ENCODE assay signal across 9 cellular contexts in genomic region chr19:50475736-50476223, GRCh38. TPM values are rescaled to one million over a fixed set of nuclear protein-coding genes. Genes with fewer than 3 reads are reported as not detected.
DNase-seq lines count a peak whose midpoint lies in the region; ATAC-seq, FAIRE-seq and TF ChIP-seq lines count a peak whose summit lies in the region.
"Had no signal": no experiment of that assay in that cellular context is flagged by ENCODE, and none has a peak within 500 bp of the region (broad histone marks: within the 10 kb centered on the region; RNA-seq: fewer than 3 reads in every experiment).

No MANE protein-coding gene starts in this region.

- H3K36me3 ChIP-seq in GM12878 (ENCODE audit: control insufficient read depth in 2 of 2, insufficient read depth in 2 of 2, low read length in 1 of 2) (peaks cover 9 to 11% of the 10 kb centered on the region in 2 experiments; a peak in 2 of 4 replicates), muscle layer of colon (ENCODE audit: insufficient read depth, low read length) (peaks cover 19% of the 10 kb centered on the region), WERI-Rb-1 (no peaks in the 10 kb centered on the region), small intestine (ENCODE audit: control insufficient read depth in 2 of 2, insufficient read depth in 2 of 2, low read length in 2 of 2) (peaks cover 0 to 4% of the 10 kb centered on the region in 2 donors)

- peak overlapping the region; percentile 51 for H2AFZ ChIP-seq in GM12878 (ENCODE audit: control insufficient read depth, low read depth, low read length)

- FAIRE-seq in GM12878 (lab: Jason Lieb, UNC) (no peak), small intestine (lab: Jason Lieb, UNC) (no peak)
- FAIRE-seq: G401.6 had no signal

- H3K4me2 ChIP-seq in GM12878 (ENCODE audit: control insufficient read depth, insufficient read depth) = no peak overlapping the region

- BruUV-seq in GM12878 (replicated peaks; lab: Mats Ljungman, UMichigan) = no TSS peak

- RAD21 ChIA-PET in GM12878 (lab: Charles Lee; ENCODE audit: unreplicated experiment) = no interaction called here

- TF ChIP-seq POLR2A in GM12878 (IDR thresholded peaks at IDR 0.05; ENCODE audit: low read depth, low read length) = no peak

- peaks cover 3% of the 10 kb centered on the region; the same call in 1 of the 2 replicates for H3K36me3 Mint-ChIP-seq in HFFc6 (ENCODE audit: low read depth)

- peaks cover 6% of the 10 kb centered on the region; the same call in 2 of the 3 replicates for H3K9me3 ChIP-seq in GM12878 (replicated peaks; ENCODE audit: control insufficient read depth, insufficient read depth, low read length)
- no peaks in the 10 kb centered on the region for H3K9me3 ChIP-seq in muscle layer of colon (ENCODE audit: low read length)
- no peaks in the 10 kb centered on the region for H3K9me3 ChIP-seq in WERI-Rb-1 (ENCODE audit: severe bottlenecking)
- H3K9me3 ChIP-seq in small intestine (ENCODE audit: control insufficient read depth, low read depth) = no peaks in the 10 kb centered on the region

- H3K9me3 Mint-ChIP-seq in HFFc6 = no peaks in the 10 kb centered on the region

- TF ChIP-seq EP300 in GM12878 (IDR thresholded peaks at IDR 0.05; ENCODE audit: borderline replicate concordance in 1 of 2, control insufficient read depth in 1 of 2, low read depth in 2 of 2, low read length in 2 of 2) = no peak

- H3K9ac ChIP-seq in GM12878 (ENCODE audit: control insufficient read depth, insufficient read depth, low read length) (no peak overlapping the region), muscle layer of colon (ENCODE audit: low read length) (no peak overlapping the region)

- H3K27me3 ChIP-seq in GM12878 (replicated peaks in 1 of 2; ENCODE audit: control insufficient read depth in 2 of 2, insufficient read depth in 2 of 2, low read length in 1 of 2) = no peaks in the 10 kb centered on the region
- no peaks in the 10 kb centered on the region for H3K27me3 ChIP-seq in muscle layer of colon (ENCODE audit: control insufficient read depth in 1 of 2, insufficient read depth in 2 of 2, low read length in 2 of 2)
- H3K27me3 ChIP-seq in WERI-Rb-1 (ENCODE audit: insufficient read depth, low read depth, severe bottlenecking) = no peaks in the 10 kb centered on the region
- H3K27me3 ChIP-seq in small intestine (ENCODE audit: control insufficient read depth in 2 of 2, insufficient read depth in 2 of 2, low read length in 2 of 2) = no peaks in the 10 kb centered on the region

- H3K27ac ChIP-seq in 22Rv1 = peak overlapping the region; percentile 97
- H3K27ac ChIP-seq in GM12878 (ENCODE audit: control insufficient read depth, insufficient read depth) = no peak overlapping the region
- H3K27ac ChIP-seq in muscle layer of colon (ENCODE audit: low read depth, low read length) = no peak overlapping the region
- H3K27ac ChIP-seq in WERI-Rb-1 = no peak overlapping the region
- H3K27ac ChIP-seq in small intestine (ENCODE audit: low read depth in 1 of 2, low read length in 1 of 2) = peak overlapping the region in 1 of 2 donors; percentile 82

- no peak overlapping the region for H3K4me3 ChIP-seq in GM12878
- H3K4me3 ChIP-seq in muscle layer of colon (ENCODE audit: low read depth in 1 of 2, low read length in 2 of 2) = peak overlapping the region; percentile 92 to 93
- no peak overlapping the region for H3K4me3 ChIP-seq in WERI-Rb-1 (ENCODE audit: low read depth, low read length)
- peak overlapping the region in 1 of 2 donors; percentile 91 for H3K4me3 ChIP-seq in small intestine (ENCODE audit: low read depth in 1 of 2, low read length in 2 of 2)

- peaks cover 22% of the 10 kb centered on the region for H3K79me2 ChIP-seq in GM12878 (ENCODE audit: control insufficient read depth, insufficient read depth, low read length)

- H3K27ac Mint-ChIP-seq in HFFc6 = no peak overlapping the region

- DNase-seq in HFFc6 (no peak), GM12878 (ENCODE audit: low read depth, low spot score) (no peak), WERI-Rb-1 (no peak), small intestine (no peak), GM20000 (ENCODE audit: low spot score) (no peak)

- TF ChIP-seq RAD21 in GM12878 (IDR thresholded peaks at IDR 0.05; ENCODE audit: insufficient read depth, low read depth, low read length) = no peak

- ATAC-seq in GM12878 = no peak
- no peak for ATAC-seq in HG03521 (IDR thresholded peaks at IDR 0.05; ENCODE audit: unreplicated experiment)

- POLR2A ChIA-PET in GM12878 (lab: Charles Lee) = no interaction called here

- TF ChIP-seq CTCF in 22Rv1 (IDR thresholded peaks at IDR 0.05) = no peak
- no peak for TF ChIP-seq CTCF in HFFc6 (IDR thresholded peaks at IDR 0.05)
- no peak for TF ChIP-seq CTCF in GM12878 (IDR thresholded peaks at IDR 0.05 in 2 of 3, conservative IDR thresholded peaks at IDR 0.05 in 1 of 3; ENCODE audit: control insufficient read depth in 2 of 3, extremely low read depth in 1 of 3, insufficient read depth in 1 of 3, low read depth in 3 of 3, low read length in 3 of 3)
- TF ChIP-seq CTCF in WERI-Rb-1 (IDR thresholded peaks at IDR 0.05; ENCODE audit: low read depth, low read length) = no peak
- no peak for TF ChIP-seq CTCF in GM20000 (IDR thresholded peaks at IDR 0.05; ENCODE audit: extremely low read depth, missing control alignments)

- H3K4me1 ChIP-seq in GM12878 (ENCODE audit: control insufficient read depth, insufficient read depth, low read length) (no peaks in the 10 kb centered on the region), muscle layer of colon (ENCODE audit: insufficient read depth, low read length) (peaks cover 11% of the 10 kb centered on the region), small intestine (ENCODE audit: control insufficient read depth in 2 of 2, insufficient read depth in 1 of 2, low read depth in 1 of 2, low read length in 1 of 2) (peaks cover 5 to 6% of the 10 kb centered on the region in 2 donors)

- CTCF ChIA-PET in GM12878 (lab: Yijun Ruan, JAX) = interaction anchor here (2.3 kb wide), 1 partner anchor 119 kb away, joined by 7 read pairs; no protein-coding TSS in a partner anchor

- peaks cover 4% of the 10 kb centered on the region for H3K27me3 Mint-ChIP-seq in HFFc6 (ENCODE audit: insufficient read depth)

- intact Hi-C loops in GM12878 (cut with micrococcal nuclease; ENCODE audit: unreplicated experiment) = no loop called here

- SMC1A ChIA-PET in GM12878 (lab: Charles Lee; ENCODE audit: uncharacterized antibody, unreplicated experiment) = no interaction called here

- H4K20me1 ChIP-seq in GM12878 (ENCODE audit: control insufficient read depth, insufficient read depth) = no peaks in the 10 kb centered on the region

- in situ Hi-C loops in GM12878 (cut with MboI) = no loop called here

- peaks cover 7% of the 10 kb centered on the region; the same call in 1 of the 2 replicates for H3K4me1 Mint-ChIP-seq in HFFc6 (ENCODE audit: low read depth)

- WGBS in GM12878 (ENCODE audit: insufficient coverage, insufficient replicate concordance, low lambda C conversion rate, missing lambda C conversion rate) = 90% methylated on average over 27 of the region's 29 CpGs
- 72 to 80% (median 72%) methylated on average over 26 to 29 of the region's 29 CpGs for WGBS in small intestine, 3 donors

- peak overlapping the region; percentile 97 for H3K4me3 Mint-ChIP-seq in HFFc6

RNA-seq across cellular contexts. Expression of gene EMC10, which starts 0.5 kb away (rescaled TPM):
- total RNA-seq in HFFc6 (2021; fragmentation: NEBNext Ultra II Directional; extraction: Animal tissue kit (Norgen Biotek cat#: 25700)) = 100 to 1,000 TPM in 2 of 6 experiments, 10 to 100 TPM in 4; 49.1 to 113 (median 55.2) TPM
- total RNA-seq in GM12878 (2013; cell fraction: nucleolus; rRNA removed) = 42.5 and 52.8 TPM in 2 replicates
- total RNA-seq in GM12878 (2014; rRNA removed) (62.4 and 66.3 TPM in 2 replicates), GM12878 (2014; rRNA removed; fragmentation: Illumina TruSeq; extraction: Trizol) (24.2 and 26.3 TPM in 2 replicates), GM12878 (2021) (76.2 and 77.3 TPM in 2 replicates)
- 14.2 TPM for polyA plus RNA-seq in GM12878 (2011; ENCODE audit: low read depth)
- polyA plus RNA-seq in GM12878 (2011; rRNA removed) (13.8 and 22.4 TPM in 2 replicates), GM12878 (2014; fragmentation: Illumina TruSeq; extraction: Trizol) (3.5 and 18.2 TPM in 2 replicates), GM12878 (2014; fragmentation: Nextera tagmentation; extraction: Ambion mirVana) (1 to 10 TPM; 2.5 to 5.5 TPM), GM12878 (2014; rRNA removed) (61.0 and 69.1 TPM in 2 replicates), GM12878 (2016; fragmentation: Nextera tagmentation; extraction: Ambion mirVana) (1 to 10 TPM; 6.8 to 8.9 TPM), small intestine (100 to 1,000 TPM in 1 of 3 donors, 10 to 100 TPM in 2; 53.7 to 160 (median 71.3) TPM)
- polyA plus RNA-seq in GM12878 (2011; cell fraction: cytosol; rRNA removed) = 35.6 and 58.6 TPM in 2 replicates
- polyA plus RNA-seq in GM12878 (2011; cell fraction: nucleus; rRNA removed) = 37.5 and 53.5 TPM in 2 replicates
- 37.3 and 50.5 TPM in 2 replicates for polyA plus RNA-seq in GM12878 (2012)
- 7.5 and 15.2 TPM in 2 replicates for polyA minus RNA-seq in GM12878 (2011; rRNA and poly(A)+ RNA removed)
- polyA minus RNA-seq in GM12878 (2011; cell fraction: cytosol; rRNA and poly(A)+ RNA removed) = 14.3 and 14.5 TPM in 2 replicates
- polyA minus RNA-seq in GM12878 (2011; cell fraction: nucleus; rRNA and poly(A)+ RNA removed) = 6.5 and 20.3 TPM in 2 replicates

RNA-seq across cellular contexts. Expression of gene GARIN5A, which starts 0.9 kb away (rescaled TPM):
- total RNA-seq in HFFc6 (2021; fragmentation: NEBNext Ultra II Directional; extraction: Animal tissue kit (Norgen Biotek cat#: 25700)) = 1 to 10 TPM in 1 of 6 experiments, under 1 TPM in 4, not detected in 1; 0.16 to 1.5 (median 0.28) TPM
- not detected in 2 replicates for total RNA-seq in GM12878 (2013; cell fraction: nucleolus; rRNA removed)
- total RNA-seq in GM12878 (2014; rRNA removed) (0.22 TPM in 1 of 2 replicates, not detected in the other), GM12878 (2014; rRNA removed; fragmentation: Illumina TruSeq; extraction: Trizol) (not detected in 2 replicates), GM12878 (2021) (0.37 TPM in 1 of 2 replicates, not detected in the other)
- polyA plus RNA-seq in GM12878 (2011; ENCODE audit: low read depth) = not detected
- polyA plus RNA-seq in GM12878 (2011; rRNA removed) (0.22 TPM in 1 of 2 replicates, not detected in the other), GM12878 (2014; fragmentation: Illumina TruSeq; extraction: Trizol) (not detected in 2 replicates), GM12878 (2014; fragmentation: Nextera tagmentation; extraction: Ambion mirVana) (under 1 TPM in 1 of 2 experiments, not detected in 1; 0.18 TPM), GM12878 (2014; rRNA removed) (0.53 TPM in 1 of 2 replicates, not detected in the other), GM12878 (2016; fragmentation: Nextera tagmentation; extraction: Ambion mirVana) (1 to 10 TPM in 1 of 2 experiments, under 1 TPM in 1; 0.25 to 1.2 TPM), small intestine (1 to 10 TPM in 1 of 3 donors, under 1 TPM in 1, not detected in 1; 0.89 to 3.4 TPM)
- 0.23 and 0.36 TPM in 2 replicates for polyA plus RNA-seq in GM12878 (2011; cell fraction: cytosol; rRNA removed)
- 0.19 and 0.42 TPM in 2 replicates for polyA plus RNA-seq in GM12878 (2011; cell fraction: nucleus; rRNA removed)
- polyA plus RNA-seq in GM12878 (2012) = 0.27 and 0.57 TPM in 2 replicates
- not detected in 2 replicates for polyA minus RNA-seq in GM12878 (2011; rRNA and poly(A)+ RNA removed)
- polyA minus RNA-seq in GM12878 (2011; cell fraction: cytosol; rRNA and poly(A)+ RNA removed) = not detected in 2 replicates
- 0.24 TPM in 1 of 2 replicates, not detected in the other for polyA minus RNA-seq in GM12878 (2011; cell fraction: nucleus; rRNA and poly(A)+ RNA removed)

RNA-seq across cellular contexts. Expression of gene JOSD2, which starts 35.2 kb away (rescaled TPM):
- 10 to 100 TPM; 62.7 to 86.3 (median 72.8) TPM for total RNA-seq in HFFc6 (2021; fragmentation: NEBNext Ultra II Directional; extraction: Animal tissue kit (Norgen Biotek cat#: 25700))
- 0.81 TPM in 1 of 2 replicates, not detected in the other for total RNA-seq in GM12878 (2013; cell fraction: nucleolus; rRNA removed)
- total RNA-seq in GM12878 (2014; rRNA removed) (17.0 and 21.0 TPM in 2 replicates), GM12878 (2014; rRNA removed; fragmentation: Illumina TruSeq; extraction: Trizol) (3.1 and 3.9 TPM in 2 replicates), GM12878 (2021) (22.7 and 24.5 TPM in 2 replicates)
- 7.5 TPM for polyA plus RNA-seq in GM12878 (2011; ENCODE audit: low read depth)
- polyA plus RNA-seq in GM12878 (2011; rRNA removed) (2.1 and 4.9 TPM in 2 replicates), GM12878 (2014; fragmentation: Illumina TruSeq; extraction: Trizol) (0.91 TPM in 1 of 2 replicates, not detected in the other), GM12878 (2014; fragmentation: Nextera tagmentation; extraction: Ambion mirVana) (1 to 10 TPM; 1.0 to 1.6 TPM), GM12878 (2014; rRNA removed) (23.8 and 26.3 TPM in 2 replicates), GM12878 (2016; fragmentation: Nextera tagmentation; extraction: Ambion mirVana) (10 to 100 TPM; 25.1 to 26.7 TPM), small intestine (10 to 100 TPM; 62.5 to 97.8 (median 85.7) TPM)
- polyA plus RNA-seq in GM12878 (2011; cell fraction: cytosol; rRNA removed) = 10.3 and 22.0 TPM in 2 replicates
- polyA plus RNA-seq in GM12878 (2011; cell fraction: nucleus; rRNA removed) = 9.3 and 12.4 TPM in 2 replicates
- polyA plus RNA-seq in GM12878 (2012) = 17.2 and 19.2 TPM in 2 replicates
- polyA minus RNA-seq in GM12878 (2011; rRNA and poly(A)+ RNA removed) = 0.29 and 3.0 TPM in 2 replicates
- polyA minus RNA-seq in GM12878 (2011; cell fraction: cytosol; rRNA and poly(A)+ RNA removed) = 2.0 and 4.8 TPM in 2 replicates
- 2.1 and 6.8 TPM in 2 replicates for polyA minus RNA-seq in GM12878 (2011; cell fraction: nucleus; rRNA and poly(A)+ RNA removed)

RNA-seq across cellular contexts. Expression of gene ASPDH, which starts 37.9 kb away (rescaled TPM):
- not detected for total RNA-seq in HFFc6 (2021; fragmentation: NEBNext Ultra II Directional; extraction: Animal tissue kit (Norgen Biotek cat#: 25700))
- total RNA-seq in GM12878 (2013; cell fraction: nucleolus; rRNA removed) = not detected in 2 replicates
- total RNA-seq in GM12878 (2014; rRNA removed) (not detected in 2 replicates), GM12878 (2014; rRNA removed; fragmentation: Illumina TruSeq; extraction: Trizol) (not detected in 2 replicates), GM12878 (2021) (not detected in 2 replicates)
- not detected for polyA plus RNA-seq in GM12878 (2011; ENCODE audit: low read depth)
- polyA plus RNA-seq in GM12878 (2011; rRNA removed) (not detected in 2 replicates), GM12878 (2014; fragmentation: Illumina TruSeq; extraction: Trizol) (not detected in 2 replicates), GM12878 (2014; fragmentation: Nextera tagmentation; extraction: Ambion mirVana) (not detected), GM12878 (2014; rRNA removed) (not detected in 2 replicates), GM12878 (2016; fragmentation: Nextera tagmentation; extraction: Ambion mirVana) (not detected), small intestine (10 to 100 TPM in 2 of 3 donors, under 1 TPM in 1; 0.27 to 20.0 (median 17.0) TPM)
- not detected in 2 replicates for polyA plus RNA-seq in GM12878 (2011; cell fraction: cytosol; rRNA removed)
- polyA plus RNA-seq in GM12878 (2011; cell fraction: nucleus; rRNA removed) = not detected in 2 replicates
- 0.41 and 0.87 TPM in 2 replicates for polyA plus RNA-seq in GM12878 (2012)
- not detected in 2 replicates for polyA minus RNA-seq in GM12878 (2011; rRNA and poly(A)+ RNA removed)
- polyA minus RNA-seq in GM12878 (2011; cell fraction: cytosol; rRNA and poly(A)+ RNA removed) = not detected in 2 replicates
- polyA minus RNA-seq in GM12878 (2011; cell fraction: nucleus; rRNA and poly(A)+ RNA removed) = not detected in 2 replicates

RNA-seq across cellular contexts. Expression of gene MYBPC2, which starts 43.1 kb away (rescaled TPM):
- not detected for total RNA-seq in HFFc6 (2021; fragmentation: NEBNext Ultra II Directional; extraction: Animal tissue kit (Norgen Biotek cat#: 25700))
- 0.42 and 0.54 TPM in 2 replicates for total RNA-seq in GM12878 (2013; cell fraction: nucleolus; rRNA removed)
- total RNA-seq in GM12878 (2014; rRNA removed) = 0.49 and 0.51 TPM in 2 replicates
- total RNA-seq in GM12878 (2014; rRNA removed; fragmentation: Illumina TruSeq; extraction: Trizol) = 0.37 and 0.67 TPM in 2 replicates
- 0.90 and 1.4 TPM in 2 replicates for total RNA-seq in GM12878 (2021)
- polyA plus RNA-seq in GM12878 (2011; ENCODE audit: low read depth) = 0.70 TPM
- 0.06 and 0.15 TPM in 2 replicates for polyA plus RNA-seq in GM12878 (2011; rRNA removed)
- polyA plus RNA-seq in GM12878 (2011; cell fraction: cytosol; rRNA removed) = 0.21 and 0.33 TPM in 2 replicates
- 0.56 and 0.58 TPM in 2 replicates for polyA plus RNA-seq in GM12878 (2011; cell fraction: nucleus; rRNA removed)
- polyA plus RNA-seq in GM12878 (2012) = 1.8 and 2.0 TPM in 2 replicates
- polyA plus RNA-seq in GM12878 (2014; fragmentation: Illumina TruSeq; extraction: Trizol) = 0.56 and 0.73 TPM in 2 replicates
- under 1 TPM; 0.09 to 0.10 TPM for polyA plus RNA-seq in GM12878 (2014; fragmentation: Nextera tagmentation; extraction: Ambion mirVana)
- polyA plus RNA-seq in GM12878 (2014; rRNA removed) = 0.65 and 0.72 TPM in 2 replicates
- 1 to 10 TPM; 1.9 to 2.6 TPM for polyA plus RNA-seq in GM12878 (2016; fragmentation: Nextera tagmentation; extraction: Ambion mirVana)
- 0.10 and 0.15 TPM in 2 replicates for polyA minus RNA-seq in GM12878 (2011; rRNA and poly(A)+ RNA removed)
- not detected in 2 replicates for polyA minus RNA-seq in GM12878 (2011; cell fraction: cytosol; rRNA and poly(A)+ RNA removed)
- 0.12 TPM in 1 of 2 replicates, not detected in the other for polyA minus RNA-seq in GM12878 (2011; cell fraction: nucleus; rRNA and poly(A)+ RNA removed)
- polyA plus RNA-seq in small intestine = under 1 TPM in 1 of 3 donors, not detected in 2; 0.27 TPM

Comparison
In these comparisons a context has a peak if more than half of its experiments do, and no peak if none do; other contexts are left out.
1. H3K4me3 ChIP-seq: peak in muscle layer of colon (2 of 2); none in GM12878 (single experiment) and WERI-Rb-1 (single experiment).